In the genomic region with DNA sequence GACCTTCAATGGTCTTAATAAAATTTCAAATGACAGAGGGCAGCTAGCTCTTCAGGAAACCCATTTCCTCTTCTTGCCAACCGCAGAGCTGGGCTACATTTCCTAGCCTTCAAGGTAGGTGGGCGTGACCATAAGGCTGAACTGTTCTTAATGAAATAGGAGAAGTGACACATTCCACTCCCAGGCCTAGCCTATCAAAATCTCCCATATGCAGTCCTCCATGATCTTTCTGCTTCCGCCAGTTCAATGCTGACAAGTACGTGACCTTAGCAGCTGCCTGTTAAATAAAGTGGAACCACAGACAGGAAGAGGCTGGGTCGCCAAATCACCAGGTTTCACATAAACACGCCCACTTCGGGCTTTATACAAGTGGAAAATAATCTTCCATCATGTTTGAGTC, we compare ENCODE assay signal across 1 cellular context.
TF ChIP-seq lines count a peak whose summit lies in the region.

No MANE protein-coding gene starts in this region.

TF ChIP-seq in K562, 482 proteins besides CTCF, POLR2A, EP300 and RAD21 (continued from another document and continues in another):
- TF ChIP-seq, protein P1, sequence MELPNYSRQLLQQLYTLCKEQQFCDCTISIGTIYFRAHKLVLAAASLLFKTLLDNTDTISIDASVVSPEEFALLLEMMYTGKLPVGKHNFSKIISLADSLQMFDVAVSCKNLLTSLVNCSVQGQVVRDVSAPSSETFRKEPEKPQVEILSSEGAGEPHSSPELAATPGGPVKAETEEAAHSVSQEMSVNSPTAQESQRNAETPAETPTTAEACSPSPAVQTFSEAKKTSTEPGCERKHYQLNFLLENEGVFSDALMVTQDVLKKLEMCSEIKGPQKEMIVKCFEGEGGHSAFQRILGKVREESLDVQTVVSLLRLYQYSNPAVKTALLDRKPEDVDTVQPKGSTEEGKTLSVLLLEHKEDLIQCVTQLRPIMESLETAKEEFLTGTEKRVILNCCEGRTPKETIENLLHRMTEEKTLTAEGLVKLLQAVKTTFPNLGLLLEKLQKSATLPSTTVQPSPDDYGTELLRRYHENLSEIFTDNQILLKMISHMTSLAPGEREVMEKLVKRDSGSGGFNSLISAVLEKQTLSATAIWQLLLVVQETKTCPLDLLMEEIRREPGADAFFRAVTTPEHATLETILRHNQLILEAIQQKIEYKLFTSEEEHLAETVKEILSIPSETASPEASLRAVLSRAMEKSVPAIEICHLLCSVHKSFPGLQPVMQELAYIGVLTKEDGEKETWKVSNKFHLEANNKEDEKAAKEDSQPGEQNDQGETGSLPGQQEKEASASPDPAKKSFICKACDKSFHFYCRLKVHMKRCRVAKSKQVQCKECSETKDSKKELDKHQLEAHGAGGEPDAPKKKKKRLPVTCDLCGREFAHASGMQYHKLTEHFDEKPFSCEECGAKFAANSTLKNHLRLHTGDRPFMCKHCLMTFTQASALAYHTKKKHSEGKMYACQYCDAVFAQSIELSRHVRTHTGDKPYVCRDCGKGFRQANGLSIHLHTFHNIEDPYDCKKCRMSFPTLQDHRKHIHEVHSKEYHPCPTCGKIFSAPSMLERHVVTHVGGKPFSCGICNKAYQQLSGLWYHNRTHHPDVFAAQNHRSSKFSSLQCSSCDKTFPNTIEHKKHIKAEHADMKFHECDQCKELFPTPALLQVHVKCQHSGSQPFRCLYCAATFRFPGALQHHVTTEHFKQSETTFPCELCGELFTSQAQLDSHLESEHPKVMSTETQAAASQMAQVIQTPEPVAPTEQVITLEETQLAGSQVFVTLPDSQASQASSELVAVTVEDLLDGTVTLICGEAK (IDR thresholded peaks at IDR 0.05): peak; percentile 27; the same call in 1 of the 2 replicates
- TF ChIP-seq, protein P1 (CRISPR knock-in tag; IDR thresholded peaks at IDR 0.05): no peak
- TF ChIP-seq NUFIP1 (IDR thresholded peaks at IDR 0.05; ENCODE audit: partially characterized antibody) (no peak), CHD2 (IDR thresholded peaks at IDR 0.05; ENCODE audit: low read depth, low read length) (no peak), MIER1 (IDR thresholded peaks at IDR 0.05; ENCODE audit: low read depth) (no peak), ZNF184 (CRISPR knock-in tag; IDR thresholded peaks at IDR 0.05) (no peak), ZKSCAN3 (CRISPR knock-in tag; IDR thresholded peaks at IDR 0.05) (no peak), ETV1 (tag; conservative IDR thresholded peaks at IDR 0.05; ENCODE audit: low read depth) (peak; percentile 19; the same call in 1 of the 2 replicates), TEAD2 (tag; IDR thresholded peaks at IDR 0.05) (no peak), SMARCB1 (IDR thresholded peaks at IDR 0.05; ENCODE audit: insufficient read length, low read depth) (no peak), SMAD1 (IDR thresholded peaks at IDR 0.05; ENCODE audit: low read depth, low read length, partially characterized antibody) (no peak), SIRT6 (IDR thresholded peaks at IDR 0.05; ENCODE audit: low read depth, low read length) (no peak), ZKSCAN1 (IDR thresholded peaks at IDR 0.05; ENCODE audit: low read depth, low read length) (no peak), GABPA (tag; conservative IDR thresholded peaks at IDR 0.05; ENCODE audit: low read depth) (peak; percentile 80), SPI1 (IDR thresholded peaks at IDR 0.05; ENCODE audit: borderline replicate concordance, low read depth, low read length) (peak; percentile 31; the same call in 1 of the 2 replicates), HMGN3 (IDR thresholded peaks at IDR 0.05; ENCODE audit: borderline replicate concordance, extremely low read depth, insufficient read length, low read depth, low read length) (no peak), MECOM (CRISPR knock-in tag; IDR thresholded peaks at IDR 0.05) (no peak), BACH1 (tag; IDR thresholded peaks at IDR 0.05) (no peak), ELF4 (CRISPR knock-in tag; IDR thresholded peaks at IDR 0.05) (no peak), NFXL1 (CRISPR knock-in tag; IDR thresholded peaks at IDR 0.05) (no peak), U2AF2 (optimal IDR thresholded peaks at IDR 0.05; ENCODE audit: low read depth, low read length) (no peak)
- TF ChIP-seq, protein P2, sequence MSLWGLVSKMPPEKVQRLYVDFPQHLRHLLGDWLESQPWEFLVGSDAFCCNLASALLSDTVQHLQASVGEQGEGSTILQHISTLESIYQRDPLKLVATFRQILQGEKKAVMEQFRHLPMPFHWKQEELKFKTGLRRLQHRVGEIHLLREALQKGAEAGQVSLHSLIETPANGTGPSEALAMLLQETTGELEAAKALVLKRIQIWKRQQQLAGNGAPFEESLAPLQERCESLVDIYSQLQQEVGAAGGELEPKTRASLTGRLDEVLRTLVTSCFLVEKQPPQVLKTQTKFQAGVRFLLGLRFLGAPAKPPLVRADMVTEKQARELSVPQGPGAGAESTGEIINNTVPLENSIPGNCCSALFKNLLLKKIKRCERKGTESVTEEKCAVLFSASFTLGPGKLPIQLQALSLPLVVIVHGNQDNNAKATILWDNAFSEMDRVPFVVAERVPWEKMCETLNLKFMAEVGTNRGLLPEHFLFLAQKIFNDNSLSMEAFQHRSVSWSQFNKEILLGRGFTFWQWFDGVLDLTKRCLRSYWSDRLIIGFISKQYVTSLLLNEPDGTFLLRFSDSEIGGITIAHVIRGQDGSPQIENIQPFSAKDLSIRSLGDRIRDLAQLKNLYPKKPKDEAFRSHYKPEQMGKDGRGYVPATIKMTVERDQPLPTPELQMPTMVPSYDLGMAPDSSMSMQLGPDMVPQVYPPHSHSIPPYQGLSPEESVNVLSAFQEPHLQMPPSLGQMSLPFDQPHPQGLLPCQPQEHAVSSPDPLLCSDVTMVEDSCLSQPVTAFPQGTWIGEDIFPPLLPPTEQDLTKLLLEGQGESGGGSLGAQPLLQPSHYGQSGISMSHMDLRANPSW (CRISPR knock-in tag; IDR thresholded peaks at IDR 0.05): no peak
- TF ChIP-seq, protein P3, sequence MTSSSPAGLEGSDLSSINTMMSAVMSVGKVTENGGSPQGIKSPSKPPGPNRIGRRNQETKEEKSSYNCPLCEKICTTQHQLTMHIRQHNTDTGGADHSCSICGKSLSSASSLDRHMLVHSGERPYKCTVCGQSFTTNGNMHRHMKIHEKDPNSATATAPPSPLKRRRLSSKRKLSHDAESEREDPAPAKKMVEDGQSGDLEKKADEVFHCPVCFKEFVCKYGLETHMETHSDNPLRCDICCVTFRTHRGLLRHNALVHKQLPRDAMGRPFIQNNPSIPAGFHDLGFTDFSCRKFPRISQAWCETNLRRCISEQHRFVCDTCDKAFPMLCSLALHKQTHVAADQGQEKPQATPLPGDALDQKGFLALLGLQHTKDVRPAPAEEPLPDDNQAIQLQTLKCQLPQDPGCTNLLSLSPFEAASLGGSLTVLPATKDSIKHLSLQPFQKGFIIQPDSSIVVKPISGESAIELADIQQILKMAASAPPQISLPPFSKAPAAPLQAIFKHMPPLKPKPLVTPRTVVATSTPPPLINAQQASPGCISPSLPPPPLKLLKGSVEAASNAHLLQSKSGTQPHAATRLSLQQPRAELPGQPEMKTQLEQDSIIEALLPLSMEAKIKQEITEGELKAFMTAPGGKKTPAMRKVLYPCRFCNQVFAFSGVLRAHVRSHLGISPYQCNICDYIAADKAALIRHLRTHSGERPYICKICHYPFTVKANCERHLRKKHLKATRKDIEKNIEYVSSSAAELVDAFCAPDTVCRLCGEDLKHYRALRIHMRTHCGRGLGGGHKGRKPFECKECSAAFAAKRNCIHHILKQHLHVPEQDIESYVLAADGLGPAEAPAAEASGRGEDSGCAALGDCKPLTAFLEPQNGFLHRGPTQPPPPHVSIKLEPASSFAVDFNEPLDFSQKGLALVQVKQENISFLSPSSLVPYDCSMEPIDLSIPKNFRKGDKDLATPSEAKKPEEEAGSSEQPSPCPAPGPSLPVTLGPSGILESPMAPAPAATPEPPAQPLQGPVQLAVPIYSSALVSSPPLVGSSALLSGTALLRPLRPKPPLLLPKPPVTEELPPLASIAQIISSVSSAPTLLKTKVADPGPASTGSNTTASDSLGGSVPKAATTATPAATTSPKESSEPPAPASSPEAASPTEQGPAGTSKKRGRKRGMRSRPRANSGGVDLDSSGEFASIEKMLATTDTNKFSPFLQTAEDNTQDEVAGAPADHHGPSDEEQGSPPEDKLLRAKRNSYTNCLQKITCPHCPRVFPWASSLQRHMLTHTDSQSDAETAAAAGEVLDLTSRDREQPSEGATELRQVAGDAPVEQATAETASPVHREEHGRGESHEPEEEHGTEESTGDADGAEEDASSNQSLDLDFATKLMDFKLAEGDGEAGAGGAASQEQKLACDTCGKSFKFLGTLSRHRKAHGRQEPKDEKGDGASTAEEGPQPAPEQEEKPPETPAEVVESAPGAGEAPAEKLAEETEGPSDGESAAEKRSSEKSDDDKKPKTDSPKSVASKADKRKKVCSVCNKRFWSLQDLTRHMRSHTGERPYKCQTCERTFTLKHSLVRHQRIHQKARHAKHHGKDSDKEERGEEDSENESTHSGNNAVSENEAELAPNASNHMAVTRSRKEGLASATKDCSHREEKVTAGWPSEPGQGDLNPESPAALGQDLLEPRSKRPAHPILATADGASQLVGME (CRISPR knock-in tag; IDR thresholded peaks at IDR 0.05): no peak
- TF ChIP-seq, protein P4, sequence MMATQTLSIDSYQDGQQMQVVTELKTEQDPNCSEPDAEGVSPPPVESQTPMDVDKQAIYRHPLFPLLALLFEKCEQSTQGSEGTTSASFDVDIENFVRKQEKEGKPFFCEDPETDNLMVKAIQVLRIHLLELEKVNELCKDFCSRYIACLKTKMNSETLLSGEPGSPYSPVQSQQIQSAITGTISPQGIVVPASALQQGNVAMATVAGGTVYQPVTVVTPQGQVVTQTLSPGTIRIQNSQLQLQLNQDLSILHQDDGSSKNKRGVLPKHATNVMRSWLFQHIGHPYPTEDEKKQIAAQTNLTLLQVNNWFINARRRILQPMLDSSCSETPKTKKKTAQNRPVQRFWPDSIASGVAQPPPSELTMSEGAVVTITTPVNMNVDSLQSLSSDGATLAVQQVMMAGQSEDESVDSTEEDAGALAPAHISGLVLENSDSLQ (IDR thresholded peaks at IDR 0.05): peak; percentile 52
- TF ChIP-seq, protein P5, sequence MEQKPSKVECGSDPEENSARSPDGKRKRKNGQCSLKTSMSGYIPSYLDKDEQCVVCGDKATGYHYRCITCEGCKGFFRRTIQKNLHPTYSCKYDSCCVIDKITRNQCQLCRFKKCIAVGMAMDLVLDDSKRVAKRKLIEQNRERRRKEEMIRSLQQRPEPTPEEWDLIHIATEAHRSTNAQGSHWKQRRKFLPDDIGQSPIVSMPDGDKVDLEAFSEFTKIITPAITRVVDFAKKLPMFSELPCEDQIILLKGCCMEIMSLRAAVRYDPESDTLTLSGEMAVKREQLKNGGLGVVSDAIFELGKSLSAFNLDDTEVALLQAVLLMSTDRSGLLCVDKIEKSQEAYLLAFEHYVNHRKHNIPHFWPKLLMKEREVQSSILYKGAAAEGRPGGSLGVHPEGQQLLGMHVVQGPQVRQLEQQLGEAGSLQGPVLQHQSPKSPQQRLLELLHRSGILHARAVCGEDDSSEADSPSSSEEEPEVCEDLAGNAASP (IDR thresholded peaks at IDR 0.05): no peak
- TF ChIP-seq, protein P6, sequence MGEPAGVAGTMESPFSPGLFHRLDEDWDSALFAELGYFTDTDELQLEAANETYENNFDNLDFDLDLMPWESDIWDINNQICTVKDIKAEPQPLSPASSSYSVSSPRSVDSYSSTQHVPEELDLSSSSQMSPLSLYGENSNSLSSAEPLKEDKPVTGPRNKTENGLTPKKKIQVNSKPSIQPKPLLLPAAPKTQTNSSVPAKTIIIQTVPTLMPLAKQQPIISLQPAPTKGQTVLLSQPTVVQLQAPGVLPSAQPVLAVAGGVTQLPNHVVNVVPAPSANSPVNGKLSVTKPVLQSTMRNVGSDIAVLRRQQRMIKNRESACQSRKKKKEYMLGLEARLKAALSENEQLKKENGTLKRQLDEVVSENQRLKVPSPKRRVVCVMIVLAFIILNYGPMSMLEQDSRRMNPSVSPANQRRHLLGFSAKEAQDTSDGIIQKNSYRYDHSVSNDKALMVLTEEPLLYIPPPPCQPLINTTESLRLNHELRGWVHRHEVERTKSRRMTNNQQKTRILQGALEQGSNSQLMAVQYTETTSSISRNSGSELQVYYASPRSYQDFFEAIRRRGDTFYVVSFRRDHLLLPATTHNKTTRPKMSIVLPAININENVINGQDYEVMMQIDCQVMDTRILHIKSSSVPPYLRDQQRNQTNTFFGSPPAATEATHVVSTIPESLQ (CRISPR knock-in tag; IDR thresholded peaks at IDR 0.05): no peak
- TF ChIP-seq, protein P7, sequence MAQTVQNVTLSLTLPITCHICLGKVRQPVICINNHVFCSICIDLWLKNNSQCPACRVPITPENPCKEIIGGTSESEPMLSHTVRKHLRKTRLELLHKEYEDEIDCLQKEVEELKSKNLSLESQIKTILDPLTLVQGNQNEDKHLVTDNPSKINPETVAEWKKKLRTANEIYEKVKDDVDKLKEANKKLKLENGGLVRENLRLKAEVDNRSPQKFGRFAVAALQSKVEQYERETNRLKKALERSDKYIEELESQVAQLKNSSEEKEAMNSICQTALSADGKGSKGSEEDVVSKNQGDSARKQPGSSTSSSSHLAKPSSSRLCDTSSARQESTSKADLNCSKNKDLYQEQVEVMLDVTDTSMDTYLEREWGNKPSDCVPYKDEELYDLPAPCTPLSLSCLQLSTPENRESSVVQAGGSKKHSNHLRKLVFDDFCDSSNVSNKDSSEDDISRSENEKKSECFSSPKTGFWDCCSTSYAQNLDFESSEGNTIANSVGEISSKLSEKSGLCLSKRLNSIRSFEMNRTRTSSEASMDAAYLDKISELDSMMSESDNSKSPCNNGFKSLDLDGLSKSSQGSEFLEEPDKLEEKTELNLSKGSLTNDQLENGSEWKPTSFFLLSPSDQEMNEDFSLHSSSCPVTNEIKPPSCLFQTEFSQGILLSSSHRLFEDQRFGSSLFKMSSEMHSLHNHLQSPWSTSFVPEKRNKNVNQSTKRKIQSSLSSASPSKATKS (CRISPR knock-in tag; IDR thresholded peaks at IDR 0.05): no peak
